ENCODE assay signal across 37 cellular contexts in genomic region chr1:46474580-46474979, GRCh38. TPM values are rescaled to one million over a fixed set of nuclear protein-coding genes. Genes with fewer than 3 reads are reported as not detected.
"Had no signal": no experiment of that assay in that cellular context is flagged by ENCODE, and none has a peak within 500 bp of the region (broad histone marks: within the 10 kb centered on the region; RNA-seq: fewer than 3 reads in every experiment).

No MANE protein-coding gene starts in this region.

- H3K9me3 Mint-ChIP-seq: activated CD4-positive, alpha-beta memory T cell treated with anti-CD3 and anti-CD28 coated beads for 36 hours; activated CD4-positive, alpha-beta T cell treated with anti-CD3 and anti-CD28 coated beads, Interleukin-2, amount 10 ng/mL, durations not matched to agents 24 days and 14 days; activated naive CD4-positive, alpha-beta T cell treated with anti-CD3 and anti-CD28 coated beads for 36 hours; activated naive CD4-positive, alpha-beta T cell treated with anti-CD3 and anti-CD28 coated beads, Interleukin-2, amount 50 U/mL, for 24 hours; activated naive CD8-positive, alpha-beta T cell treated with anti-CD3 and anti-CD28 coated beads for 36 hours; activated naive CD8-positive, alpha-beta T cell treated with anti-CD3 and anti-CD28 coated beads, Interleukin-2, amount 50 U/mL, for 24 hours; activated T-helper 1 cell treated with anti-CD3 and anti-CD28 coated beads, Interleukin-12 subunit alpha, Interleukin-12 subunit beta, Interleukin-2, Interleukin-4 antibody, amounts not matched to agents 30 ng/mL and 10 ng/mL and 1 ng/mL, durations not matched to agents 14 hours and 24 hours and 36 hours; activated T-helper 2 cell treated with anti-CD3 and anti-CD28 coated beads, Interferon-gamma antibody, Interleukin-2, Interleukin-4, amounts not matched to agents 10 μg/mL and 5 μg/mL and 100 μg/mL, durations not matched to agents 14 hours and 24 hours and 36 hours; effector memory CD8-positive, alpha-beta T cell had no signal

- H3K27ac Mint-ChIP-seq: activated CD4-positive, alpha-beta memory T cell treated with anti-CD3 and anti-CD28 coated beads for 36 hours; activated CD4-positive, alpha-beta T cell treated with anti-CD3 and anti-CD28 coated beads for 36 hours; activated CD4-positive, alpha-beta T cell treated with anti-CD3 and anti-CD28 coated beads, Interleukin-2, amount 10 ng/mL, durations not matched to agents 24 days and 14 days; activated CD8-positive, alpha-beta memory T cell treated with anti-CD3 and anti-CD28 coated beads, Interleukin-2, amount 10 ng/mL, durations not matched to agents 7 days and 5 days; activated CD8-positive, alpha-beta T cell treated with anti-CD3 and anti-CD28 coated beads, Interleukin-2, amount 10 ng/mL, durations not matched to agents 7 days and 5 days; activated naive CD4-positive, alpha-beta T cell treated with anti-CD3 and anti-CD28 coated beads for 36 hours; activated naive CD4-positive, alpha-beta T cell treated with anti-CD3 and anti-CD28 coated beads, Interleukin-2, amount 50 U/mL, for 24 hours; activated naive CD8-positive, alpha-beta T cell treated with anti-CD3 and anti-CD28 coated beads for 36 hours; activated naive CD8-positive, alpha-beta T cell treated with anti-CD3 and anti-CD28 coated beads, Interleukin-2, amount 50 U/mL, for 24 hours; activated T-helper 1 cell treated with anti-CD3 and anti-CD28 coated beads, Interleukin-12 subunit alpha, Interleukin-12 subunit beta, Interleukin-2, Interleukin-4 antibody, amounts not matched to agents 30 ng/mL and 10 ng/mL and 1 ng/mL, durations not matched to agents 14 hours and 24 hours and 36 hours; activated T-helper 2 cell treated with anti-CD3 and anti-CD28 coated beads, Interferon-gamma antibody, Interleukin-2, Interleukin-4, amounts not matched to agents 10 μg/mL and 5 μg/mL and 100 μg/mL, durations not matched to agents 14 hours and 24 hours and 36 hours; effector memory CD8-positive, alpha-beta T cell had no signal

- H3K4me3 ChIP-seq: adrenal gland, body of pancreas, esophagus squamous epithelium, gastroesophageal sphincter, heart right ventricle had no signal

- H3K4me1 ChIP-seq: adrenal gland, body of pancreas, esophagus squamous epithelium, gastroesophageal sphincter, heart right ventricle had no signal

- ATAC-seq: activated CD4-positive, alpha-beta T cell treated with anti-CD3 and anti-CD28 coated beads for 36 hours; activated CD8-positive, alpha-beta memory T cell treated with anti-CD3 and anti-CD28 coated beads, Interleukin-2, amount 10 ng/mL, durations not matched to agents 7 days and 5 days; activated CD8-positive, alpha-beta T cell treated with anti-CD3 and anti-CD28 coated beads, Interleukin-2, amount 10 ng/mL, durations not matched to agents 7 days and 5 days; activated naive CD8-positive, alpha-beta T cell treated with anti-CD3 and anti-CD28 coated beads, Interleukin-2, amount 50 U/mL, for 24 hours; body of pancreas; effector memory CD8-positive, alpha-beta T cell; gastroesophageal sphincter; heart right ventricle had no signal

- H3K27me3 ChIP-seq: adrenal gland, body of pancreas had no signal

- H3K9me3 ChIP-seq: adrenal gland, body of pancreas, esophagus squamous epithelium, gastroesophageal sphincter, heart right ventricle had no signal

- H3K36me3 Mint-ChIP-seq: activated CD4-positive, alpha-beta memory T cell treated with anti-CD3 and anti-CD28 coated beads for 36 hours; activated CD8-positive, alpha-beta memory T cell treated with anti-CD3 and anti-CD28 coated beads, Interleukin-2, amount 10 ng/mL, durations not matched to agents 7 days and 5 days; activated naive CD4-positive, alpha-beta T cell treated with anti-CD3 and anti-CD28 coated beads, Interleukin-2, amount 50 U/mL, for 24 hours; activated naive CD8-positive, alpha-beta T cell treated with anti-CD3 and anti-CD28 coated beads for 36 hours had no signal

- DNase-seq: activated CD4-positive, alpha-beta memory T cell treated with anti-CD3 and anti-CD28 coated beads for 36 hours; activated CD4-positive, alpha-beta T cell treated with anti-CD3 and anti-CD28 coated beads for 36 hours; activated CD4-positive, alpha-beta T cell treated with anti-CD3 and anti-CD28 coated beads, Interleukin-2, amount 10 ng/mL, durations not matched to agents 24 days and 14 days; activated CD4-positive, CD25-positive, alpha-beta regulatory T cell; activated CD4-positive, CD25-positive, alpha-beta regulatory T cell treated with anti-CD3 and anti-CD28 coated beads, Interleukin-2, amount 50 U/mL, for 72 hours; activated CD8-positive, alpha-beta memory T cell treated with anti-CD3 and anti-CD28 coated beads, Interleukin-2, amount 10 ng/mL, durations not matched to agents 7 days and 5 days; activated CD8-positive, alpha-beta memory T cell treated with anti-CD3 and anti-CD28 coated beads, Interleukin-2, amount 50 U/mL, for 4 hours; activated CD8-positive, alpha-beta T cell treated with anti-CD3 and anti-CD28 coated beads, Interleukin-2, amount 10 ng/mL, durations not matched to agents 7 days and 5 days; activated effector memory CD4-positive, alpha-beta T cell treated with anti-CD3 and anti-CD28 coated beads, Interleukin-2, amount 50 U/mL, for 16 hours; activated naive CD4-positive, alpha-beta T cell treated with anti-CD3 and anti-CD28 coated beads for 36 hours; activated naive CD8-positive, alpha-beta T cell treated with anti-CD3 and anti-CD28 coated beads for 36 hours; activated naive CD8-positive, alpha-beta T cell treated with anti-CD3 and anti-CD28 coated beads, Interleukin-2, amount 50 U/mL, for 24 hours; activated T-cell treated with anti-CD3 and anti-CD28 coated beads, Interleukin-2, amount 50 U/mL, for 1 hour; activated T-cell treated with anti-CD3 and anti-CD28 coated beads, Interleukin-2, amount 50 U/mL, for 48 hours; adrenal gland; amygdala; aorta; body of pancreas; caudate nucleus; cortex of kidney; dermis blood vessel endothelial cell; effector CD4-positive, alpha-beta T cell; effector memory CD8-positive, alpha-beta T cell; esophagus squamous epithelium; foreskin melanocyte; heart right ventricle; T-helper 2 cell had no signal

- H3K4me1 Mint-ChIP-seq: activated CD4-positive, alpha-beta T cell treated with anti-CD3 and anti-CD28 coated beads for 36 hours; activated CD4-positive, alpha-beta T cell treated with anti-CD3 and anti-CD28 coated beads, Interleukin-2, amount 10 ng/mL, durations not matched to agents 24 days and 14 days; activated CD8-positive, alpha-beta memory T cell treated with anti-CD3 and anti-CD28 coated beads, Interleukin-2, amount 10 ng/mL, durations not matched to agents 7 days and 5 days; activated naive CD4-positive, alpha-beta T cell treated with anti-CD3 and anti-CD28 coated beads, Interleukin-2, amount 50 U/mL, for 24 hours; activated naive CD8-positive, alpha-beta T cell treated with anti-CD3 and anti-CD28 coated beads for 36 hours; activated naive CD8-positive, alpha-beta T cell treated with anti-CD3 and anti-CD28 coated beads, Interleukin-2, amount 50 U/mL, for 24 hours had no signal

- H3K4me3 Mint-ChIP-seq: activated CD4-positive, alpha-beta memory T cell treated with anti-CD3 and anti-CD28 coated beads for 36 hours; activated CD4-positive, alpha-beta T cell treated with anti-CD3 and anti-CD28 coated beads for 36 hours; activated CD4-positive, alpha-beta T cell treated with anti-CD3 and anti-CD28 coated beads, Interleukin-2, amount 10 ng/mL, durations not matched to agents 24 days and 14 days; activated CD8-positive, alpha-beta memory T cell treated with anti-CD3 and anti-CD28 coated beads, Interleukin-2, amount 10 ng/mL, durations not matched to agents 7 days and 5 days; activated CD8-positive, alpha-beta T cell treated with anti-CD3 and anti-CD28 coated beads, Interleukin-2, amount 10 ng/mL, durations not matched to agents 7 days and 5 days; activated naive CD4-positive, alpha-beta T cell treated with anti-CD3 and anti-CD28 coated beads for 36 hours; activated naive CD4-positive, alpha-beta T cell treated with anti-CD3 and anti-CD28 coated beads, Interleukin-2, amount 50 U/mL, for 24 hours; activated naive CD8-positive, alpha-beta T cell treated with anti-CD3 and anti-CD28 coated beads for 36 hours; activated naive CD8-positive, alpha-beta T cell treated with anti-CD3 and anti-CD28 coated beads, Interleukin-2, amount 50 U/mL, for 24 hours; activated T-helper 1 cell treated with anti-CD3 and anti-CD28 coated beads, Interleukin-12 subunit alpha, Interleukin-12 subunit beta, Interleukin-2, Interleukin-4 antibody, amounts not matched to agents 30 ng/mL and 10 ng/mL and 1 ng/mL, durations not matched to agents 14 hours and 24 hours and 36 hours; effector memory CD8-positive, alpha-beta T cell had no signal

- H3K36me3 ChIP-seq: adrenal gland, esophagus squamous epithelium, gastroesophageal sphincter, heart right ventricle had no signal

- H3K27ac ChIP-seq: adrenal gland, body of pancreas, epithelial cell of prostate, esophagus squamous epithelium, gastroesophageal sphincter, heart right ventricle had no signal

RNA-seq across cellular contexts. Expression of gene DMBX1, which starts 15.1 kb away (rescaled TPM):
- total RNA-seq: activated CD8-positive, alpha-beta memory T cell treated with anti-CD3 and anti-CD28 coated beads for 36 hours; activated naive CD4-positive, alpha-beta T cell treated with anti-CD3 and anti-CD28 coated beads for 36 hours; activated naive CD8-positive, alpha-beta T cell treated with anti-CD3 and anti-CD28 coated beads for 36 hours; activated T-helper 1 cell treated with anti-CD3 and anti-CD28 coated beads, Interleukin-12 subunit alpha, Interleukin-12 subunit beta, Interleukin-2, Interleukin-4 antibody, amounts not matched to agents 30 ng/mL and 10 ng/mL and 1 ng/mL, durations not matched to agents 14 hours and 24 hours and 36 hours; activated T-helper 2 cell treated with anti-CD3 and anti-CD28 coated beads, Interferon-gamma antibody, Interleukin-2, Interleukin-4, amounts not matched to agents 10 μg/mL and 5 μg/mL and 100 μg/mL, durations not matched to agents 14 hours and 24 hours and 36 hours; aorta; body of pancreas; chondrocyte; dermis blood vessel endothelial cell; esophagus squamous epithelium; fibroblast of lung; fibroblast of villous mesenchyme; gastroesophageal sphincter; glomerular endothelial cell; heart right ventricle had no signal
- polyA plus RNA-seq: fibroblast of lung, heart right ventricle had no signal
